ENCODE assay signal across 9 cellular contexts in the genomic region with DNA sequence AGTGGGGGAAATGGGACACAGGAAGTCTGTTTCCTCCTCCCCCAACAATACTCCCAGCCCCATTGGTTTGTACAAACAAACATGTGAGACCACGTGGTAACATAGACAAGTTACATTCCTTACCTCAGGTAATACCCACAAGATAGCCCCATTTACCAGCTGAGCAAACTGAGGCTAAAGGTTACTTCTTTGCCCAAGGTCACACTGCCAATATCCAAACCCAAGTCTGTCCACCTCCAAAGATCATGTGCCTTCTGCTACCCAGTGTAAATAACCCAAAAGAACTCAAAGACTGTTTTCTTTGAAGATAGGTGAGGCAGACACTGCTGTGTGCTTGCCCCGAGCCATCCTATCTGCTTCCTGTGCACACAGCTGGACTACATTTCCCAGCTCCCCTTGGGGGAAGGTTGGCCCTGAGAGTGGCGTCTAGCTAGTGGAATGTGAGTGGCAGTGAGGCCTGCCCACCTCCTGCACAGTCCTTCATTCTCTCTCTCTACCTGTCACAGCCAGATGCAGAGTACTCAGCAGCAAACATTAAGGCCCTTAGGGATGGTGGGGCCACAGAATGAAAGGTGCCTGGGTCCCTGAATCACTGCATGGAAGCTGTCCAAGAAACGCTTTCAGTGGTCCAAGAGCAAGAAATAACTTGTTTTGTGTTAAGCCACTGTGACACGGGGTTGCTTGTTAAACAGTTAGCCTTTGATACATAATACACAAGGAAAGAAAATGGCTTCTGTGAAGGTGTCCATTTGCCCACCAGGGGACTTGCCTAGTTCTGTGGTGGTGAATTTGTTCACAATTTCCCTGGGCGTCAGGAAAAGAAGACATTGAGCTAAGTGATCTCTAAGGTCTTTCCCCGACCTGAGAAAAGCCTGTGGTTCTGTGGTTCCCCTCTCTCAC.
A peak's percentile ranks its signal among the peaks of the same experiment; 100 is the strongest.
DNase-seq lines count a peak whose midpoint lies in the region; ATAC-seq, FAIRE-seq and TF ChIP-seq lines count a peak whose summit lies in the region.
"Had no signal": no experiment of that assay in that cellular context is flagged by ENCODE, and none has a peak within 500 bp of the region (broad histone marks: within the 10 kb centered on the region; RNA-seq: fewer than 3 reads in every experiment).

No MANE protein-coding gene starts in this region.

- no peak for TF ChIP-seq POLR2A in H54 (IDR thresholded peaks at IDR 0.05; ENCODE audit: low read depth, low read length)

- peak; percentile 77 for ATAC-seq in left lobe of liver

- FAIRE-seq in H54 (lab: Jason Lieb, UNC), result peak; percentile 60
- FAIRE-seq: colon had no signal

- DNase-seq in activated gamma-delta T cell treated with Interleukin-2 at 50 U/mL for 16 hours (peak; percentile 18), activated gamma-delta T cell (lab: John Stamatoyannopoulos, UW) (no peak), H54 (ENCODE audit: insufficient read length, low spot score) (peak; percentile 36), LHCN-M2 (ENCODE audit: low read depth) (peak; percentile 23), activated T-cell treated with anti-CD3 and anti-CD28 coated beads for 24 hours (ENCODE audit: low read depth) (peak; percentile 10), left lobe of liver (ENCODE audit: low spot score) (peak; percentile 58), AML-193 (lab: John Stamatoyannopoulos, UW) (no peak), NCI-H774 (lab: John Stamatoyannopoulos, UW) (no peak)

Comparison
In these comparisons a context has a peak if more than half of its experiments do, and no peak if none do; other contexts are left out.
1. DNase-seq: peak in activated gamma-delta T cell treated with Interleukin-2 at 50 U/mL for 16 hours (single experiment), H54 (single experiment), LHCN-M2 (single experiment), activated T-cell treated with anti-CD3 and anti-CD28 coated beads for 24 hours (single experiment) and left lobe of liver (single experiment); none in activated gamma-delta T cell (single experiment), AML-193 (0 of 2) and NCI-H774 (single experiment).